ENCODE assay signal across 8 cellular contexts in the genomic region with DNA sequence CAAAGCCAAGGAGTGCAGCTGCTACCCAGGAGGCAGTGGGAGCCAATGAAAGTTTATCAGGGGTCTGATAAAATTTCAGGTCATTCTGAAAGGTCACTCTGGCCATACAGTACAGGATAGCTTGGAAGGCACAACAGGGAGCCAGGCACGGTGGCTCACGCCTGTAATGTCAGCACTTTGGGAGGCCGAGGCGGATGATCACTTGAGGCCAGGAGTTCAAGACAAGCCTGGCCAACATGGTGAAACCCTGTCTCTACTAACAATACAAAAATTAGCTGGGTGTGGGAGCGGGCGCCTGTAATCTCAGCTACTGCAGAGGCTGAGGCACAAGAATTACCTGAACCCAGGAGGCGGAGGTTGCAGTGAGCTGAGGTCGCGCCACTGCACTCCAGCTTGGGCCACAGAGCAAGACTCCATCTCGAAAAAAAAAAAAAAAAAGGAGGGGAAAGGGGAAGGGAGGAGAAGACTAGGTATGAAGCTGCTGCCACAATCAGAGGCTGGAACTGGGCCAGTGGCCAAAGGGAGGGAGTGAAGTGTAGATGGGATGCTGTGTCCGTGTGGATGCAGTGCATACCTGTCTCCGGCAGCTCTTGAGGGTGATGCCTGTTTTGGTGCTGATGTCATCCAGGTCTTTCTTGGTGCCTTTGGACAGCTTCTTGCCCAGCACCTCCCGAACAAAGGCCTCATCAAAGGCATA. TPM values are rescaled to one million over a fixed set of nuclear protein-coding genes. Genes with fewer than 3 reads are reported as not detected.
DNase-seq lines count a peak whose midpoint lies in the region; ATAC-seq and TF ChIP-seq lines count a peak whose summit lies in the region.

No MANE protein-coding gene starts in this region.

- no peak for TF ChIP-seq POLR2A in Peyer's patch (IDR thresholded peaks at IDR 0.05)

- peaks cover 47% of the 10 kb centered on the region for H3K4me1 Mint-ChIP-seq in osteocyte (ENCODE audit: unreplicated experiment)

- H3K4me1 ChIP-seq in Peyer's patch: peaks cover 0 to 64% (median 23%) of the 10 kb centered on the region in 4 donors

- H3K9me3 ChIP-seq in Peyer's patch: no peaks in the 10 kb centered on the region

- H3K27me3 ChIP-seq in Peyer's patch: no peaks in the 10 kb centered on the region

- peaks cover 0 to 27% (median 0%) of the 10 kb centered on the region in 3 donors for H3K36me3 ChIP-seq in Peyer's patch

- H3K27me3 Mint-ChIP-seq in osteocyte (ENCODE audit: unreplicated experiment): no peaks in the 10 kb centered on the region

- peak overlapping the region; percentile 98 for H3K4me3 Mint-ChIP-seq in osteocyte (ENCODE audit: unreplicated experiment)

- H3K27ac ChIP-seq in Peyer's patch: peak overlapping the region in 3 of 4 donors; percentile 92 to 99 (median 94)

- no peaks in the 10 kb centered on the region for H3K9me3 Mint-ChIP-seq in osteocyte (ENCODE audit: unreplicated experiment)

- H3K4me3 ChIP-seq in Peyer's patch (peak overlapping the region in 3 of 4 donors; percentile 73 to 83 (median 78)), epithelial cell of esophagus (ENCODE audit: low read length) (peak overlapping the region; percentile 90)

- ATAC-seq in GM21786 (IDR thresholded peaks at IDR 0.05; ENCODE audit: unreplicated experiment) (no peak), GM21381 (IDR thresholded peaks at IDR 0.05; ENCODE audit: unreplicated experiment) (no peak), GM21723 (IDR thresholded peaks at IDR 0.05; ENCODE audit: unreplicated experiment) (no peak)

- DNase-seq in ELR (ENCODE audit: low read depth): peak; percentile 42
- DNase-seq in Peyer's patch: no peak
- no peak for DNase-seq in epithelial cell of esophagus (ENCODE audit: low read depth)
- no peak for DNase-seq in osteocyte (ENCODE audit: extremely low spot score, unreplicated experiment)
- no peak for DNase-seq in NCI-H748 (lab: John Stamatoyannopoulos, UW; ENCODE audit: unreplicated experiment)

- TF ChIP-seq CTCF in Peyer's patch (IDR thresholded peaks at IDR 0.05) (no peak), epithelial cell of esophagus (IDR thresholded peaks at IDR 0.05; ENCODE audit: insufficient read depth, low read depth, low read length, missing control alignments) (no peak), osteocyte (IDR thresholded peaks at IDR 0.05) (no peak)

- H3K27ac Mint-ChIP-seq in osteocyte (ENCODE audit: unreplicated experiment): peak overlapping the region; percentile 99

- peaks cover 22% of the 10 kb centered on the region for H3K36me3 Mint-ChIP-seq in osteocyte (ENCODE audit: unreplicated experiment)

RNA-seq across cellular contexts. Expression of gene FIBP, which starts 1.1 kb away (rescaled TPM):
- total RNA-seq in Peyer's patch: 100 to 1,000 TPM; 100 to 173 (median 122) TPM
- total RNA-seq in osteocyte: 92.4 and 92.8 TPM in 2 replicates

RNA-seq across cellular contexts. Expression of gene CCDC85B, which starts 3.3 kb away (rescaled TPM):
- 10 to 100 TPM in 1 of 4 donors, 1 to 10 TPM in 3; 3.5 to 12.4 (median 7.4) TPM for total RNA-seq in Peyer's patch
- total RNA-seq in osteocyte: 35.2 and 39.0 TPM in 2 replicates

RNA-seq across cellular contexts. Expression of gene CTSW, which starts 7.5 kb away (rescaled TPM):
- total RNA-seq in Peyer's patch (1 to 10 TPM in 2 of 4 donors, not detected in 2; 1.3 to 1.9 TPM), osteocyte (not detected in 2 replicates)

RNA-seq across cellular contexts. Expression of gene FOSL1, which starts 13.0 kb away (rescaled TPM):
- 1 to 10 TPM in 3 of 4 donors, not detected in 1; 1.5 to 7.4 (median 1.7) TPM for total RNA-seq in Peyer's patch
- total RNA-seq in osteocyte: 37.2 and 38.0 TPM in 2 replicates

RNA-seq across cellular contexts. Expression of gene EFEMP2, which starts 14.6 kb away (rescaled TPM):
- total RNA-seq in Peyer's patch: 10 to 100 TPM in 3 of 4 donors, 1 to 10 TPM in 1; 4.4 to 75.1 (median 12.1) TPM
- total RNA-seq in osteocyte: 130 and 131 TPM in 2 replicates
